1 cellular context compared by ENCODE assay signal in genomic region chr17:44159519-44160210, GRCh38.
TF ChIP-seq lines count a peak whose summit lies in the region.

No MANE protein-coding gene starts in this region.

TF ChIP-seq in K562, 482 proteins besides CTCF, POLR2A, EP300 and RAD21 (continued from another document and continues in another):
- TF ChIP-seq RNF219 (CRISPR knock-in tag; IDR thresholded peaks at IDR 0.05) (no peak), SAFB (IDR thresholded peaks at IDR 0.05; ENCODE audit: borderline replicate concordance, low read depth, low read length) (no peak), ZKSCAN1 (IDR thresholded peaks at IDR 0.05; ENCODE audit: low read depth, low read length) (peak; percentile 63; the same call in 1 of the 2 replicates), NKRF (IDR thresholded peaks at IDR 0.05; ENCODE audit: borderline replicate concordance) (no peak), ZNF584 (CRISPR knock-in tag; IDR thresholded peaks at IDR 0.05; ENCODE audit: low read depth) (peak; percentile 67; the same call in 1 of the 2 replicates), RBM39 (optimal IDR thresholded peaks at IDR 0.05; ENCODE audit: low read depth, low read length) (no peak), ZNF316 (IDR thresholded peaks at IDR 0.05) (peak; percentile 98), ZNF586 (CRISPR knock-in tag; conservative IDR thresholded peaks at IDR 0.05) (no peak), ZNF3 (CRISPR knock-in tag; IDR thresholded peaks at IDR 0.05) (no peak), ARHGAP35 (IDR thresholded peaks at IDR 0.05; ENCODE audit: partially characterized antibody) (no peak), YBX1 (IDR thresholded peaks at IDR 0.05) (no peak), PCBP2 (IDR thresholded peaks at IDR 0.05; ENCODE audit: low read depth, low read length, poor library complexity, severe bottlenecking) (no peak), ZNF174 (CRISPR knock-in tag; IDR thresholded peaks at IDR 0.05) (no peak), ZNF175 (CRISPR knock-in tag; IDR thresholded peaks at IDR 0.05; ENCODE audit: low read depth) (no peak), RBM22 (IDR thresholded peaks at IDR 0.05; ENCODE audit: low read depth, low read length, poor library complexity, severe bottlenecking) (no peak), CUX1 (CRISPR knock-in tag; IDR thresholded peaks at IDR 0.05) (no peak), ID3 (CRISPR knock-in tag; IDR thresholded peaks at IDR 0.05) (no peak), ID3 (tag; IDR thresholded peaks at IDR 0.05) (no peak), ZNF785 (CRISPR knock-in tag; IDR thresholded peaks at IDR 0.05) (no peak), RUNX1 (IDR thresholded peaks at IDR 0.05; ENCODE audit: low read depth) (no peak), ZNF239 (CRISPR knock-in tag; IDR thresholded peaks at IDR 0.05) (peak; percentile 82), E2F4 (CRISPR knock-in tag; IDR thresholded peaks at IDR 0.05; ENCODE audit: low read depth) (no peak), HMG20B (CRISPR knock-in tag; IDR thresholded peaks at IDR 0.05) (no peak), MIER1 (IDR thresholded peaks at IDR 0.05; ENCODE audit: low read depth) (no peak), ZNF444 (CRISPR knock-in tag; IDR thresholded peaks at IDR 0.05) (no peak), SRF (CRISPR knock-in tag; IDR thresholded peaks at IDR 0.05) (no peak; a peak in 1 of 4 replicates), ZNF263 (CRISPR knock-in tag; IDR thresholded peaks at IDR 0.05; ENCODE audit: borderline replicate concordance) (no peak), FUS (optimal IDR thresholded peaks at IDR 0.05; ENCODE audit: low read depth, low read length) (no peak), SMAD1 (IDR thresholded peaks at IDR 0.05; ENCODE audit: low read depth, low read length, partially characterized antibody) (no peak), ZBTB17 (CRISPR knock-in tag; IDR thresholded peaks at IDR 0.05) (no peak), GABPB2 (CRISPR knock-in tag; conservative IDR thresholded peaks at IDR 0.05) (no peak), MEIS2 (IDR thresholded peaks at IDR 0.05; ENCODE audit: partially characterized antibody) (peak; percentile 67), ZNF589 (CRISPR knock-in tag; IDR thresholded peaks at IDR 0.05; ENCODE audit: low read depth) (peak; percentile 70; the same call in 1 of the 2 replicates), HMG20A (CRISPR knock-in tag; conservative IDR thresholded peaks at IDR 0.05) (no peak), RBFOX2 (IDR thresholded peaks at IDR 0.05; ENCODE audit: low read depth, low read length) (0 out of 2 replicates have a peak, but pooled peaks have one; percentile 31), TAF9B (IDR thresholded peaks at IDR 0.05; ENCODE audit: partially characterized antibody) (peak; percentile 84), ZNF282 (CRISPR knock-in tag; IDR thresholded peaks at IDR 0.05) (no peak), NR0B1 (IDR thresholded peaks at IDR 0.05; ENCODE audit: partially characterized antibody) (no peak), SMARCA4 (IDR thresholded peaks at IDR 0.05) (peak; percentile 82), JUNB (CRISPR knock-in tag; conservative IDR thresholded peaks at IDR 0.05) (peak; percentile 61; the same call in 1 of the 2 replicates), SIRT6 (IDR thresholded peaks at IDR 0.05; ENCODE audit: low read depth, low read length) (no peak), ATF7 (IDR thresholded peaks at IDR 0.05) (peak; percentile 86), ZNF140 (CRISPR knock-in tag; IDR thresholded peaks at IDR 0.05) (no peak), CSDE1 (IDR thresholded peaks at IDR 0.05) (no peak), COPS2 (conservative IDR thresholded peaks at IDR 0.05) (no peak), PHF20 (IDR thresholded peaks at IDR 0.05; ENCODE audit: partially characterized antibody) (no peak), ZBTB40 (IDR thresholded peaks at IDR 0.05) (no peak), ZBTB40 (CRISPR knock-in tag; IDR thresholded peaks at IDR 0.05) (no peak), DPF2 (IDR thresholded peaks at IDR 0.05) (peak; percentile 91)
